Comparison of ENCODE assay signal across 22 cellular contexts in the genomic region with DNA sequence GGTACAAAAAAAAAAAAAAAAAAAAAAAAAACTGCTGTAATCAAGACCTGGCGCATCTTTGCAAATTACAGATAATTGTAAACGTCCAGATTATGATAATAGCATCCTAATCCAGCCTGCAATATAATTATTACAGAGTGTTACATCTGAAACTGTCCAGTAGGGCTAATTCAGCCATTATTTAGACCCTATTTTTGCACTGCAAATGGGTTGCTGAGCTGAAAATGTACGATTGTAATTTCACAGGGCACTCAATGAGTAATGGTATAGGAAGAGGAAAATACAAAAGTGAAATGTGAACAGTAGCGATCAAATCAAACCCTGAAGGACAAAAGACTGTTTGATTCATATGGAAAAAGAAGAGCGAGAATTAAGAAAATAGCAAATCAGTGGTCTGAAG. TPM values are rescaled to one million over a fixed set of nuclear protein-coding genes. Genes with fewer than 3 reads are reported as not detected.
A peak's percentile ranks its signal among the peaks of the same experiment; 100 is the strongest.
DNase-seq lines count a peak whose midpoint lies in the region; ATAC-seq and TF ChIP-seq lines count a peak whose summit lies in the region.
"Had no signal": no experiment of that assay in that cellular context is flagged by ENCODE, and none has a peak within 500 bp of the region (broad histone marks: within the 10 kb centered on the region; RNA-seq: fewer than 3 reads in every experiment).

No MANE protein-coding gene starts in this region.

- DNase-seq in NCI-H748 (lab: John Stamatoyannopoulos, UW; ENCODE audit: unreplicated experiment) (peak; percentile 86), NCI-H748 treated with DMSO at 0.1 percent for 48 hours (lab: John Stamatoyannopoulos, UW) (no peak), NCI-H2081 treated with DMSO at 0.1 percent for 48 hours (lab: John Stamatoyannopoulos, UW) (peak; percentile 75), GM13976 (ENCODE audit: low spot score) (no peak), HuH-7 (ENCODE audit: low spot score) (no peak), KBM-7 (no peak)
- DNase-seq: CD4-positive, alpha-beta T cell; DMS53; GM23248; H9; Karpas-422; NCI-H1105; NCI-H187 treated with DMSO at 0.1 percent for 48 hours; NCI-H446; NCI-H524 treated with DMSO at 0.1 percent for 48 hours; OCI-M1; Peyer's patch; SHP77 treated with DMSO at 0.1 percent for 48 hours; T-helper 1 cell had no signal

- peak overlapping the region; percentile 81 for H3K4me2 ChIP-seq in neural cell (ENCODE audit: low read length)
- H3K4me2 ChIP-seq: BLaER1 treated with 17β-estradiol and CSF1 and Interleukin-3, amounts not matched to agents 10 nM and 100 nM had no signal

- peak overlapping the region; percentile 87 for H3K4me3 ChIP-seq in neural cell (ENCODE audit: low read length)
- H3K4me3 ChIP-seq: BLaER1 treated with 17β-estradiol and CSF1 and Interleukin-3, amounts not matched to agents 10 nM and 100 nM; GM23248; Peyer's patch had no signal

- TF ChIP-seq CTCF in neural cell (IDR thresholded peaks at IDR 0.05; ENCODE audit: poor library complexity, severe bottlenecking) (peak; percentile 29), GM13976 (IDR thresholded peaks at IDR 0.05; ENCODE audit: borderline replicate concordance, control extremely low read depth, extremely low read depth, insufficient read depth, missing control alignments) (no peak)

- no peaks in the 10 kb centered on the region for H3K9me2 ChIP-seq in neural cell (ENCODE audit: insufficient read depth, low read length)

- H3K27me3 ChIP-seq in neural cell (ENCODE audit: insufficient read depth, low read depth, low read length) = peaks cover 7% of the 10 kb centered on the region

- ATAC-seq in GM21381 (IDR thresholded peaks at IDR 0.05; ENCODE audit: unreplicated experiment) = no peak

- H3K9ac ChIP-seq in neural cell (ENCODE audit: low read length) = peak overlapping the region; percentile 99
- H3K9ac ChIP-seq: BLaER1 treated with 17β-estradiol and CSF1 and Interleukin-3, amounts not matched to agents 10 nM and 100 nM; GM23248 had no signal

- peak overlapping the region; percentile 100 for H3K27ac ChIP-seq in neural cell (ENCODE audit: low read length)
- H3K27ac ChIP-seq: BLaER1 treated with 17β-estradiol and CSF1 and Interleukin-3, amounts not matched to agents 10 nM and 100 nM; GM23248; Peyer's patch had no signal

- peaks cover 10% of the 10 kb centered on the region for H3F3A ChIP-seq in neural cell (ENCODE audit: insufficient read depth, low read length, poor library complexity, severe bottlenecking)

- TF ChIP-seq EP300 in neural cell (conservative IDR thresholded peaks at IDR 0.05; ENCODE audit: poor library complexity, severe bottlenecking) = no peak

- no peak for TF ChIP-seq RAD21 in neural cell (conservative IDR thresholded peaks at IDR 0.05)

- H3K9me3 ChIP-seq in neural cell (ENCODE audit: low read length) = no peaks in the 10 kb centered on the region
- H3K9me3 ChIP-seq: Peyer's patch had no signal

- no peak overlapping the region for H2AFZ ChIP-seq in neural cell (ENCODE audit: low read depth, low read length)
- H2AFZ ChIP-seq: GM23248 had no signal

- peaks cover 97% of the 10 kb centered on the region for H3K79me2 ChIP-seq in neural cell (replicated peaks; ENCODE audit: insufficient read depth, low read length)

- peaks cover 11% of the 10 kb centered on the region for H3K36me3 ChIP-seq in neural cell (ENCODE audit: insufficient read depth, low read length)
- H3K36me3 ChIP-seq: BLaER1 treated with 17β-estradiol and CSF1 and Interleukin-3, amounts not matched to agents 10 nM and 100 nM; Peyer's patch had no signal

- in situ Hi-C loops in GM13976 (cut with MboI; ENCODE audit: low sequenced_read_pairs, unreplicated experiment) = no loop called here
- in situ Hi-C loops in KBM-7 (cut with MboI; ENCODE audit: low pct_unique_long_range_greater_than_20kb, low sequenced_read_pairs) = no loop called here

- H4K20me1 ChIP-seq in neural cell (ENCODE audit: insufficient read depth) = no peaks in the 10 kb centered on the region

TF ChIP-seq in neural cell, 6 proteins besides CTCF, POLR2A, EP300 and RAD21:
- TF ChIP-seq, protein P1, sequence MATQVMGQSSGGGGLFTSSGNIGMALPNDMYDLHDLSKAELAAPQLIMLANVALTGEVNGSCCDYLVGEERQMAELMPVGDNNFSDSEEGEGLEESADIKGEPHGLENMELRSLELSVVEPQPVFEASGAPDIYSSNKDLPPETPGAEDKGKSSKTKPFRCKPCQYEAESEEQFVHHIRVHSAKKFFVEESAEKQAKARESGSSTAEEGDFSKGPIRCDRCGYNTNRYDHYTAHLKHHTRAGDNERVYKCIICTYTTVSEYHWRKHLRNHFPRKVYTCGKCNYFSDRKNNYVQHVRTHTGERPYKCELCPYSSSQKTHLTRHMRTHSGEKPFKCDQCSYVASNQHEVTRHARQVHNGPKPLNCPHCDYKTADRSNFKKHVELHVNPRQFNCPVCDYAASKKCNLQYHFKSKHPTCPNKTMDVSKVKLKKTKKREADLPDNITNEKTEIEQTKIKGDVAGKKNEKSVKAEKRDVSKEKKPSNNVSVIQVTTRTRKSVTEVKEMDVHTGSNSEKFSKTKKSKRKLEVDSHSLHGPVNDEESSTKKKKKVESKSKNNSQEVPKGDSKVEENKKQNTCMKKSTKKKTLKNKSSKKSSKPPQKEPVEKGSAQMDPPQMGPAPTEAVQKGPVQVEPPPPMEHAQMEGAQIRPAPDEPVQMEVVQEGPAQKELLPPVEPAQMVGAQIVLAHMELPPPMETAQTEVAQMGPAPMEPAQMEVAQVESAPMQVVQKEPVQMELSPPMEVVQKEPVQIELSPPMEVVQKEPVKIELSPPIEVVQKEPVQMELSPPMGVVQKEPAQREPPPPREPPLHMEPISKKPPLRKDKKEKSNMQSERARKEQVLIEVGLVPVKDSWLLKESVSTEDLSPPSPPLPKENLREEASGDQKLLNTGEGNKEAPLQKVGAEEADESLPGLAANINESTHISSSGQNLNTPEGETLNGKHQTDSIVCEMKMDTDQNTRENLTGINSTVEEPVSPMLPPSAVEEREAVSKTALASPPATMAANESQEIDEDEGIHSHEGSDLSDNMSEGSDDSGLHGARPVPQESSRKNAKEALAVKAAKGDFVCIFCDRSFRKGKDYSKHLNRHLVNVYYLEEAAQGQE (IDR thresholded peaks at IDR 0.05; ENCODE audit: borderline replicate concordance) = peak; percentile 62
- TF ChIP-seq MXI1 (conservative IDR thresholded peaks at IDR 0.05; ENCODE audit: poor library complexity, severe bottlenecking) (no peak), POLR2AphosphoS5 (IDR thresholded peaks at IDR 0.05) (no peak)

RNA-seq across cellular contexts. Expression of a gene that starts 8.8 kb away (rescaled TPM):
- polyA plus RNA-seq in neural cell = 53.6 and 58.8 TPM in 2 replicates
- polyA minus RNA-seq in neural cell = 94.0 and 104 TPM in 2 replicates
- polyA plus RNA-seq: GM23248 had no signal

RNA-seq across cellular contexts. Expression of a gene that starts 10.5 kb away (rescaled TPM):
- polyA plus RNA-seq in neural cell = 40.5 and 44.6 TPM in 2 replicates
- polyA minus RNA-seq in neural cell = 61.4 and 76.9 TPM in 2 replicates
- polyA plus RNA-seq: GM23248 had no signal

Comparison
In these comparisons a context has a peak if more than half of its experiments do, and no peak if none do; other contexts are left out.
1. DNase-seq: peak in NCI-H748 (single experiment) and NCI-H2081 treated with DMSO at 0.1 percent for 48 hours (single experiment); none in NCI-H748 treated with DMSO at 0.1 percent for 48 hours (single experiment), GM13976 (single experiment), HuH-7 (single experiment) and KBM-7 (single experiment).